11 cellular contexts compared by ENCODE assay signal in genomic region chr20:41170386-41171105, GRCh38. TPM values are rescaled to one million over a fixed set of nuclear protein-coding genes. Genes with fewer than 3 reads are reported as not detected.
DNase-seq lines count a peak whose midpoint lies in the region; ATAC-seq and TF ChIP-seq lines count a peak whose summit lies in the region.
"Had no signal": no experiment of that assay in that cellular context is flagged by ENCODE, and none has a peak within 500 bp of the region (broad histone marks: within the 10 kb centered on the region; RNA-seq: fewer than 3 reads in every experiment).

No MANE protein-coding gene starts in this region.

- no peak overlapping the region for H2AFZ ChIP-seq in mammary epithelial cell (ENCODE audit: low read depth, low read length)

- peaks cover 48% of the 10 kb centered on the region for H3K4me1 ChIP-seq in mammary epithelial cell (ENCODE audit: insufficient read depth, low read length)
- H3K4me1 ChIP-seq in upper lobe of left lung: peaks cover 14 to 23% (median 18%) of the 10 kb centered on the region in 4 donors

- H3K4me1 Mint-ChIP-seq in MCF 10A (ENCODE audit: insufficient read depth, unreplicated experiment): peaks cover 15% of the 10 kb centered on the region
- peaks cover 48% of the 10 kb centered on the region for H3K4me1 Mint-ChIP-seq in activated naive CD8-positive, alpha-beta T cell (ENCODE audit: low read depth)
- peaks cover 5% of the 10 kb centered on the region for H3K4me1 Mint-ChIP-seq in glutamatergic neuron (ENCODE audit: low read depth, unreplicated experiment)

- H3K9me3 Mint-ChIP-seq in MCF 10A (ENCODE audit: unreplicated experiment) (no peaks in the 10 kb centered on the region), glutamatergic neuron (ENCODE audit: unreplicated experiment) (peaks cover 24% of the 10 kb centered on the region)
- no peaks in the 10 kb centered on the region for H3K9me3 Mint-ChIP-seq in activated naive CD8-positive, alpha-beta T cell (ENCODE audit: low read depth)
- H3K9me3 Mint-ChIP-seq: type B pancreatic cell had no signal

- CTCF ChIA-PET in MCF 10A (lab: Yijun Ruan, JAX): interaction anchor here (0.6 to 16.9 kb wide), 17 partner anchors 14 to 1080 kb away, joined by 3 to 314 read pairs (median 4); partner anchors contain the start of gene LPIN3
- CTCF ChIA-PET in mammary epithelial cell (lab: Charles Lee; ENCODE audit: low non-redundant PET): no interaction called here

- TF ChIP-seq CTCF in MCF 10A (IDR thresholded peaks at IDR 0.05; ENCODE audit: unreplicated experiment): no peak
- no peak for TF ChIP-seq CTCF in mammary epithelial cell (conservative IDR thresholded peaks at IDR 0.05 in 1 of 2, IDR thresholded peaks at IDR 0.05 in 1 of 2; ENCODE audit: extremely low read depth in 1 of 2, insufficient read depth in 1 of 2, low read depth in 1 of 2, low read length in 2 of 2)
- TF ChIP-seq CTCF in glutamatergic neuron (IDR thresholded peaks at IDR 0.05; ENCODE audit: partially characterized antibody, unreplicated experiment): no peak
- no peak for TF ChIP-seq CTCF in upper lobe of left lung (IDR thresholded peaks at IDR 0.05)

- H3K27ac ChIP-seq in mammary epithelial cell (ENCODE audit: insufficient read depth, low read depth, low read length) (no peak overlapping the region), upper lobe of left lung (peak overlapping the region in 3 of 4 donors; percentile 59 to 83 (median 62))

- H3K36me3 ChIP-seq in mammary epithelial cell (ENCODE audit: insufficient read depth, low read length) (peaks cover 17% of the 10 kb centered on the region), upper lobe of left lung (peaks cover 31 to 96% (median 81%) of the 10 kb centered on the region in 4 donors)

- no peak for TF ChIP-seq EP300 in upper lobe of left lung (IDR thresholded peaks at IDR 0.05)

- H3K27ac Mint-ChIP-seq in MCF 10A (ENCODE audit: low read depth, unreplicated experiment) (peak overlapping the region; percentile 21), glutamatergic neuron (ENCODE audit: unreplicated experiment) (peak overlapping the region; percentile 48)
- peak overlapping the region; percentile 81 for H3K27ac Mint-ChIP-seq in activated naive CD8-positive, alpha-beta T cell
- H3K27ac Mint-ChIP-seq: type B pancreatic cell had no signal

- no peak overlapping the region for H3K4me2 ChIP-seq in mammary epithelial cell (ENCODE audit: insufficient read depth, low read depth, low read length)

- H3K79me2 ChIP-seq in mammary epithelial cell (ENCODE audit: insufficient read depth, low read length): peaks cover under 1% of the 10 kb centered on the region

- H4K20me1 ChIP-seq in mammary epithelial cell (ENCODE audit: insufficient read depth, low read length): no peaks in the 10 kb centered on the region

- ATAC-seq in upper lobe of left lung (ENCODE audit: low FRiP score in 2 of 2) (no peak), HG03025 (IDR thresholded peaks at IDR 0.05; ENCODE audit: low FRiP score, unreplicated experiment) (no peak), HG03457 (IDR thresholded peaks at IDR 0.05; ENCODE audit: unreplicated experiment) (no peak)
- ATAC-seq: Panc1 had no signal

- intact Hi-C loops in MCF 10A (cut with micrococcal nuclease) (loop anchor here (5.0 kb wide), 1 partner anchor 242 kb away; no protein-coding TSS in a partner anchor), mammary epithelial cell (cut with micrococcal nuclease) (loop anchor here (5.0 to 10.0 kb wide), 2 partner anchors 242 to 564 kb away; no protein-coding TSS in a partner anchor)

- POLR2A ChIA-PET in MCF 10A (lab: Yijun Ruan, JAX): interaction anchor here (0.8 to 2.9 kb wide), 11 partner anchors 13 to 170 kb away, joined by 3 to 14 read pairs (median 4); partner anchors contain the start of genes LPIN3 and PLCG1

- H3K27me3 Mint-ChIP-seq in MCF 10A (ENCODE audit: insufficient read depth, unreplicated experiment): no peaks in the 10 kb centered on the region
- no peaks in the 10 kb centered on the region for H3K27me3 Mint-ChIP-seq in activated naive CD8-positive, alpha-beta T cell
- peaks cover 28% of the 10 kb centered on the region for H3K27me3 Mint-ChIP-seq in glutamatergic neuron (ENCODE audit: unreplicated experiment)
- H3K27me3 Mint-ChIP-seq: type B pancreatic cell had no signal

- WGBS in mammary epithelial cell (ENCODE audit: low coverage, missing lambda C conversion rate): 100% methylated on average over 4 of the region's 6 CpGs
- WGBS in upper lobe of left lung, 2 donors: 93 to 96% methylated on average over 6 of the region's 6 CpGs

- dilution Hi-C loops in mammary epithelial cell (cut with HindIII; ENCODE audit: low sequenced_read_pairs): no loop called here

- DNase-seq in MCF 10A (ENCODE audit: unreplicated experiment) (no peak), mammary epithelial cell (no peak), glutamatergic neuron (no peak), upper lobe of left lung (peak in 1 of 2 donors; percentile 16), cortex of kidney (lab: John Stamatoyannopoulos, UW) (no peak)
- DNase-seq: NCI-H2227 treated with DMSO at 0.1 percent for 48 hours had no signal

- BruUV-seq in MCF 10A (replicated peaks; lab: Mats Ljungman, UMichigan): no TSS peak
- BruUV-seq in mammary epithelial cell (replicated peaks; lab: Mats Ljungman, UMichigan): no TSS peak

- H3K4me3 ChIP-seq in mammary epithelial cell (replicated peaks in 1 of 3; ENCODE audit: insufficient read depth in 1 of 3, low read depth in 2 of 3, low read length in 3 of 3) (no peak overlapping the region), upper lobe of left lung (no peak overlapping the region)

- no peak overlapping the region for H3K9ac ChIP-seq in mammary epithelial cell (ENCODE audit: insufficient read depth, low read length)

- in situ Hi-C loops in mammary epithelial cell (cut with MboI; ENCODE audit: low sequenced_read_pairs in 2 of 2): loop anchor here (5.0 to 10.0 kb wide), 2 partner anchors 54 to 162 kb away; no protein-coding TSS in a partner anchor

- no peak for TF ChIP-seq POLR2A in upper lobe of left lung (IDR thresholded peaks at IDR 0.05)

- no peaks in the 10 kb centered on the region for H3K27me3 ChIP-seq in mammary epithelial cell (ENCODE audit: insufficient read depth, low read length)
- no peaks in the 10 kb centered on the region for H3K27me3 ChIP-seq in upper lobe of left lung

- H3K4me3 Mint-ChIP-seq in MCF 10A (ENCODE audit: unreplicated experiment) (no peak overlapping the region), glutamatergic neuron (ENCODE audit: unreplicated experiment) (peak overlapping the region; percentile 5)
- no peak overlapping the region for H3K4me3 Mint-ChIP-seq in activated naive CD8-positive, alpha-beta T cell
- H3K4me3 Mint-ChIP-seq: type B pancreatic cell had no signal

- peaks cover 52% of the 10 kb centered on the region for H3K36me3 Mint-ChIP-seq in MCF 10A (ENCODE audit: insufficient read depth, unreplicated experiment)
- peaks cover 5% of the 10 kb centered on the region for H3K36me3 Mint-ChIP-seq in activated naive CD8-positive, alpha-beta T cell
- H3K36me3 Mint-ChIP-seq in glutamatergic neuron (ENCODE audit: unreplicated experiment): peaks cover 8% of the 10 kb centered on the region

- H3K9me3 ChIP-seq in mammary epithelial cell (replicated peaks; ENCODE audit: insufficient read depth, low read length): no peaks in the 10 kb centered on the region
- no peaks in the 10 kb centered on the region for H3K9me3 ChIP-seq in upper lobe of left lung

RNA-seq across cellular contexts. Expression of gene PLCG1, which starts 33.2 kb away (rescaled TPM):
- total RNA-seq in MCF 10A (2022) (33.2 and 48.1 TPM in 2 replicates), mammary epithelial cell (10 to 100 TPM; 74.3 to 75.8 TPM), glutamatergic neuron (ENCODE audit: unreplicated experiment) (458 TPM), upper lobe of left lung (100 to 1,000 TPM in 3 of 6 donors, 10 to 100 TPM in 3; 69.8 to 383 (median 99.5) TPM)
- 34.9 TPM for polyA plus RNA-seq in mammary epithelial cell
- 170 TPM for polyA minus RNA-seq in mammary epithelial cell

Comparison
In these comparisons a context has a peak if more than half of its experiments do, and no peak if none do; other contexts are left out.
1. H3K27ac Mint-ChIP-seq: peak in every context shown above with its lines; median percentile 81 in activated naive CD8-positive, alpha-beta T cell; 48 in glutamatergic neuron; 21 in MCF 10A.